Comparison of ENCODE assay signal across 1 cellular context in genomic region chr6:32108727-32109113, GRCh38.
TF ChIP-seq lines count a peak whose summit lies in the region.

No MANE protein-coding gene starts in this region.

TF ChIP-seq in H1, 55 proteins besides CTCF, POLR2A, EP300 and RAD21:
- TF ChIP-seq EGR1 (IDR thresholded peaks at IDR 0.05; ENCODE audit: borderline replicate concordance, low read depth, low read length), result no peak
- no peak for TF ChIP-seq CHD2 (IDR thresholded peaks at IDR 0.05; ENCODE audit: low read length)
- TF ChIP-seq SAP30 (IDR thresholded peaks at IDR 0.05; ENCODE audit: insufficient read depth, insufficient replicate concordance, low read length), result no peak
- TF ChIP-seq HDAC6 (IDR thresholded peaks at IDR 0.05; ENCODE audit: low read depth, low read length), result no peak
- no peak for TF ChIP-seq CBX8 (IDR thresholded peaks at IDR 0.05; ENCODE audit: borderline replicate concordance, low read depth, low read length)
- no peak for TF ChIP-seq NRF1 (IDR thresholded peaks at IDR 0.05; ENCODE audit: low read depth, low read length)
- TF ChIP-seq JUND (IDR thresholded peaks at IDR 0.05; ENCODE audit: low read length), result no peak
- no peak for TF ChIP-seq RFX5 (IDR thresholded peaks at IDR 0.05; ENCODE audit: borderline replicate concordance, low read depth, low read length)
- TF ChIP-seq SIN3A (conservative IDR thresholded peaks at IDR 0.05 in 1 of 2, IDR thresholded peaks at IDR 0.05 in 1 of 2; ENCODE audit: low read depth in 1 of 2, low read length in 2 of 2), result no peak
- no peak for TF ChIP-seq TEAD4 (IDR thresholded peaks at IDR 0.05; ENCODE audit: low read depth, low read length)
